3 cellular contexts compared by ENCODE assay signal in genomic region chr16:66754211-66754610, GRCh38.
TF ChIP-seq lines count a peak whose summit lies in the region.

No MANE protein-coding gene starts in this region.

TF ChIP-seq in HepG2, 621 proteins besides CTCF, POLR2A, EP300 and RAD21:
- TF ChIP-seq ZNF121 (CRISPR knock-in tag; IDR thresholded peaks at IDR 0.05) = peak; percentile 82
- TF ChIP-seq GLI4 (CRISPR knock-in tag; IDR thresholded peaks at IDR 0.05; ENCODE audit: borderline replicate concordance) = no peak
TF ChIP-seq in HepG2: peak in this region for 1.

TF ChIP-seq in HEK293, 187 proteins besides CTCF, POLR2A, EP300 and RAD21:
- TF ChIP-seq ZNF121 (tag by site-specific recombination; IDR thresholded peaks at IDR 0.05) = 0 out of 2 replicates have a peak, but pooled peaks have one; percentile 30
- TF ChIP-seq, protein P1, sequence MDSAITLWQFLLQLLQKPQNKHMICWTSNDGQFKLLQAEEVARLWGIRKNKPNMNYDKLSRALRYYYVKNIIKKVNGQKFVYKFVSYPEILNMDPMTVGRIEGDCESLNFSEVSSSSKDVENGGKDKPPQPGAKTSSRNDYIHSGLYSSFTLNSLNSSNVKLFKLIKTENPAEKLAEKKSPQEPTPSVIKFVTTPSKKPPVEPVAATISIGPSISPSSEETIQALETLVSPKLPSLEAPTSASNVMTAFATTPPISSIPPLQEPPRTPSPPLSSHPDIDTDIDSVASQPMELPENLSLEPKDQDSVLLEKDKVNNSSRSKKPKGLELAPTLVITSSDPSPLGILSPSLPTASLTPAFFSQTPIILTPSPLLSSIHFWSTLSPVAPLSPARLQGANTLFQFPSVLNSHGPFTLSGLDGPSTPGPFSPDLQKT (IDR thresholded peaks at IDR 0.05; ENCODE audit: borderline replicate concordance, low read depth, low read length) = no peak

TF ChIP-seq in K562, 482 proteins besides CTCF, POLR2A, EP300 and RAD21:
- TF ChIP-seq ZNF121 (CRISPR knock-in tag; conservative IDR thresholded peaks at IDR 0.05) = peak; percentile 63; the same call in 1 of the 2 replicates
- TF ChIP-seq RBM25 (IDR thresholded peaks at IDR 0.05; ENCODE audit: low read depth, low read length, severe bottlenecking) = peak; percentile 43
- TF ChIP-seq THAP7 (CRISPR knock-in tag; IDR thresholded peaks at IDR 0.05) = no peak
